9 cellular contexts compared by ENCODE assay signal in the genomic region with DNA sequence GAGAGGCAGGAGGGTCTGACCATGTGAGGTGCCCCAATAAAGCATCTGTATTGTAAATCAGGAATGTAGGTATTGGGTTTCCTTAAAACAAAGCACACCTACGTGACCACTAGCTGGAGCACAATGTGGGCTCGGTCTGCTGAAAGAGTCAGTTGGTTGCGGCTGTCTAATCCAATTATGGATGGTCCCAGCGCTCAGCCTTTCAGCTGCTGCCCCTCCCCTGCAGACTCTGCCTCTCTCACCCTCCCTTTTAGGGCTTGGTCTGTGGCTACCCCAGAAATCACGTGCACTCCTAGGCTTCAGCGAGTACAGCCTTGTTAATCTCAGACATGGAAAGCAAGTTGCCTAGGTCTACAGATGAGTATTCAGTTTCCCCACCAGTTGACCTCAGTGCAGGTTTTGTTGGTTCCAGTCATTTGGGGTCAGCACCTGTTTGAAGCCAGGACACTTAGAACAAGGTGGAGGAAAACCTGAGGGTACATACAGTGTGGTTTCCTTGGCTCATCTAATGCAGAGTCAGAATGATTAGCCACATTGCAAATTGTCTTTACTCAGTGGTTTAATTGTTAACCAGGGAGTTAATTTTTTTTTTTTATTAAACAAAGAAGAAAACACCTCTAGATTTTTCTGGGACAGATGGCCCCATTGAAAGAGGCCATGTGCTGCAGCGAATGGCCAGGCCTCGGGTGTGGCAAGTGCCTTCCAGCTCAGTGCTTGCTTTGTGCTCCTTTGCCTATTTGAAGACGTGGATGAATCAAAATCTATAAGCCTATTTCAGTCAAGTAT.
DNase-seq lines count a peak whose midpoint lies in the region; ATAC-seq and TF ChIP-seq lines count a peak whose summit lies in the region.
"Had no signal": no experiment of that assay in that cellular context is flagged by ENCODE, and none has a peak within 500 bp of the region (broad histone marks: within the 10 kb centered on the region; RNA-seq: fewer than 3 reads in every experiment).

No MANE protein-coding gene starts in this region.

- peak; percentile 69 for ATAC-seq in GM21515 (IDR thresholded peaks at IDR 0.05; ENCODE audit: unreplicated experiment)
- ATAC-seq in heart right ventricle, result peak; percentile 41 to 90 (median 81)
- ATAC-seq in GM21526 (IDR thresholded peaks at IDR 0.05; ENCODE audit: low FRiP score, unreplicated experiment), result no peak

- TF ChIP-seq CTCF in heart right ventricle (IDR thresholded peaks at IDR 0.05) (peak in 1 of 9 donors; percentile 5), smooth muscle cell (IDR thresholded peaks at IDR 0.05; ENCODE audit: borderline replicate concordance, insufficient read depth, poor library complexity, severe bottlenecking) (no peak), lower leg skin (IDR thresholded peaks at IDR 0.05) (no peak)

- no peaks in the 10 kb centered on the region for H3K9me3 ChIP-seq in HUES6 (ENCODE audit: control insufficient read depth, insufficient read depth, low read depth, low read length)
- H3K9me3 ChIP-seq in heart right ventricle, result no peaks in the 10 kb centered on the region
- H3K9me3 ChIP-seq in smooth muscle cell (replicated peaks; ENCODE audit: low read depth), result no peaks in the 10 kb centered on the region

- peaks cover 91% of the 10 kb centered on the region for H4K20me1 ChIP-seq in smooth muscle cell (ENCODE audit: low read depth)

- H3K27ac ChIP-seq in HUES6 (ENCODE audit: low read depth, low read length) (no peak overlapping the region), heart right ventricle (peak overlapping the region in 6 of 10 donors; percentile 24 to 65 (median 44)), smooth muscle cell (ENCODE audit: low read depth) (no peak overlapping the region)

- H3K4me3 ChIP-seq in HUES6 (ENCODE audit: low read depth, low read length) (peak overlapping the region; percentile 22; the same call in 1 of the 2 replicates), heart right ventricle (no peak overlapping the region), smooth muscle cell (no peak overlapping the region), lower leg skin (ENCODE audit: low read depth, poor library complexity, severe bottlenecking) (no peak overlapping the region)
- H3K4me3 ChIP-seq: lung had no signal

- 70 to 72% methylated on average over 9 of the region's 9 CpGs for WGBS in heart right ventricle, 2 donors
- WGBS in smooth muscle cell (ENCODE audit: low lambda C conversion rate), result 77% methylated on average over 9 of the region's 9 CpGs
- 78 to 80% methylated on average over 9 of the region's 9 CpGs for WGBS in lower leg skin, 2 donors

- H3K36me3 ChIP-seq in HUES6 (ENCODE audit: control insufficient read depth, insufficient read depth, low read length) (no peaks in the 10 kb centered on the region), heart right ventricle (no peaks in the 10 kb centered on the region), smooth muscle cell (ENCODE audit: low read depth) (no peaks in the 10 kb centered on the region)

- TF ChIP-seq POLR2A in lower leg skin (IDR thresholded peaks at IDR 0.05), result no peak

- H3K27me3 ChIP-seq in HUES6 (ENCODE audit: control insufficient read depth, insufficient read depth, low read length) (no peaks in the 10 kb centered on the region), heart right ventricle (no peaks in the 10 kb centered on the region), smooth muscle cell (ENCODE audit: low read depth) (no peaks in the 10 kb centered on the region)

- H3K9ac ChIP-seq in HUES6 (ENCODE audit: low read length), result peak overlapping the region; percentile 36
- H3K9ac ChIP-seq in smooth muscle cell (ENCODE audit: low read depth), result no peak overlapping the region

- intact Hi-C loops in heart right ventricle (cut with DNase I), result loop anchor here in 4 of 10 donors (5.0 to 10.0 kb wide), 4 partner anchors 61 to 289 kb away; no protein-coding TSS in a partner anchor
- intact Hi-C loops in lower leg skin (cut with DNase I; ENCODE audit: low total_unique reads), result loop anchor here (10.0 kb wide), 1 partner anchor 131 kb away; no protein-coding TSS in a partner anchor

- no peaks in the 10 kb centered on the region for H3F3A ChIP-seq in smooth muscle cell (ENCODE audit: low read depth)

- peaks cover 70% of the 10 kb centered on the region for H3K4me1 ChIP-seq in HUES6 (ENCODE audit: control insufficient read depth, insufficient read depth, low read length)
- peaks cover 6 to 62% (median 46%) of the 10 kb centered on the region in 9 donors for H3K4me1 ChIP-seq in heart right ventricle
- peaks cover 50% of the 10 kb centered on the region for H3K4me1 ChIP-seq in smooth muscle cell (ENCODE audit: low read depth)

- peak; percentile 9 for DNase-seq in COR-L47 (lab: John Stamatoyannopoulos, UW)
- peak in 1 of 2 donors; percentile 38 for DNase-seq in heart right ventricle
- DNase-seq in smooth muscle cell (lab: John Stamatoyannopoulos, UW; ENCODE audit: unreplicated experiment), result no peak
- no peak for DNase-seq in lower leg skin (ENCODE audit: low spot score in 2 of 2)
- DNase-seq in activated CD8-positive, alpha-beta memory T cell treated with anti-CD3 and anti-CD28 coated beads, Interleukin-2, amount 50 U/mL, for 48 hours, result no peak

- peaks cover 87% of the 10 kb centered on the region for H3K79me2 ChIP-seq in smooth muscle cell (ENCODE audit: low read depth)

- no peak overlapping the region for H2AFZ ChIP-seq in smooth muscle cell (ENCODE audit: low read depth)

- no peak overlapping the region for H3K4me2 ChIP-seq in smooth muscle cell

Comparison
In these comparisons a context has a peak if more than half of its experiments do, and no peak if none do; other contexts are left out.
1. H3K27ac ChIP-seq: peak in heart right ventricle (6 of 10); none in HUES6 (single experiment) and smooth muscle cell (single experiment).